ENCODE assay signal across 8 cellular contexts in genomic region chr21:39444406-39445145, GRCh38. TPM values are rescaled to one million over a fixed set of nuclear protein-coding genes. Genes with fewer than 3 reads are reported as not detected.
DNase-seq lines count a peak whose midpoint lies in the region; ATAC-seq and TF ChIP-seq lines count a peak whose summit lies in the region.

No MANE protein-coding gene starts in this region.

- no peaks in the 10 kb centered on the region for H3K4me1 ChIP-seq in RWPE2 (ENCODE audit: insufficient read depth, poor library complexity, severe bottlenecking)

- peak overlapping the region; percentile 95 for H3K4me3 Mint-ChIP-seq in natural killer cell

- H3K9me3 Mint-ChIP-seq in natural killer cell = no peaks in the 10 kb centered on the region

- peaks cover 24 to 41% of the 10 kb centered on the region in 2 donors for H3K27me3 Mint-ChIP-seq in natural killer cell (ENCODE audit: low read depth in 2 of 2)

- no peaks in the 10 kb centered on the region for H3K36me3 Mint-ChIP-seq in natural killer cell

- TF ChIP-seq CTCF in RWPE2 (IDR thresholded peaks at IDR 0.05; ENCODE audit: poor library complexity, severe bottlenecking) (no peak), epithelial cell of esophagus (IDR thresholded peaks at IDR 0.05; ENCODE audit: insufficient read depth, low read depth, low read length, missing control alignments) (no peak), natural killer cell (IDR thresholded peaks at IDR 0.05) (no peak)

- no peaks in the 10 kb centered on the region for H3K36me3 ChIP-seq in RWPE2 (ENCODE audit: low read depth)

- H3K27me3 ChIP-seq in RWPE2 (ENCODE audit: insufficient read depth, poor library complexity, severe bottlenecking) = no peaks in the 10 kb centered on the region

- H3K9me3 ChIP-seq in RWPE2 (ENCODE audit: severe bottlenecking) = no peaks in the 10 kb centered on the region

- H3K4me3 ChIP-seq in RWPE2 (ENCODE audit: severe bottlenecking) = peak overlapping the region; percentile 49
- peak overlapping the region; percentile 74 for H3K4me3 ChIP-seq in epithelial cell of esophagus (ENCODE audit: low read length)

- ATAC-seq in RWPE2 (ENCODE audit: low read depth) (peak; percentile 39), natural killer cell (no peak), GM18907 (IDR thresholded peaks at IDR 0.05; ENCODE audit: unreplicated experiment) (no peak), HG02678 (IDR thresholded peaks at IDR 0.05; ENCODE audit: unreplicated experiment) (no peak)

- H3K27ac Mint-ChIP-seq in natural killer cell = peak overlapping the region; percentile 93 to 94

- DNase-seq in NCI-H1417 (lab: John Stamatoyannopoulos, UW) (peak in 2 of 3 experiments; percentile 45 to 69), NCI-H1417 treated with DMSO at 0.1 percent for 48 hours (lab: John Stamatoyannopoulos, UW) (no peak), RWPE2 (ENCODE audit: low spot score) (no peak), epithelial cell of esophagus (ENCODE audit: low read depth) (peak; percentile 21), natural killer cell (no peak), DMS79 (lab: John Stamatoyannopoulos, UW) (no peak)

- intact Hi-C loops in natural killer cell (cut with micrococcal nuclease) = loop anchor here (1.0 to 5.0 kb wide), 2 partner anchors 132 to 262 kb away; partner anchors contain the start of gene PSMG1

- peaks cover 11 to 15% of the 10 kb centered on the region in 2 donors for H3K4me1 Mint-ChIP-seq in natural killer cell

- no peak overlapping the region for H3K27ac ChIP-seq in RWPE2 (ENCODE audit: poor library complexity, severe bottlenecking)

RNA-seq across cellular contexts. Expression of gene LCA5L, which starts 1.0 kb away (rescaled TPM):
- total RNA-seq in natural killer cell = under 1 TPM in 2 of 3 donors, not detected in 1; 0.14 to 0.84 TPM

RNA-seq across cellular contexts. Expression of gene SH3BGR, which starts 7.2 kb away (rescaled TPM):
- total RNA-seq in natural killer cell = 1 to 10 TPM in 1 of 3 donors, under 1 TPM in 1, not detected in 1; 0.75 to 1.3 TPM

Comparison
In these comparisons a context has a peak if more than half of its experiments do, and no peak if none do; other contexts are left out.
1. DNase-seq: peak in NCI-H1417 (2 of 3) and epithelial cell of esophagus (single experiment); none in NCI-H1417 treated with DMSO at 0.1 percent for 48 hours (single experiment), RWPE2 (single experiment), natural killer cell (single experiment) and DMS79 (single experiment).